1 cellular context compared by ENCODE assay signal in genomic region chr5:146049704-146050026, GRCh38.
TF ChIP-seq lines count a peak whose summit lies in the region.

No MANE protein-coding gene starts in this region.

TF ChIP-seq in SK-N-SH treated with all-trans-retinoic acid at 6 μM for 48 hours, 23 proteins besides CTCF, POLR2A, EP300 and RAD21:
- TF ChIP-seq, protein P1, sequence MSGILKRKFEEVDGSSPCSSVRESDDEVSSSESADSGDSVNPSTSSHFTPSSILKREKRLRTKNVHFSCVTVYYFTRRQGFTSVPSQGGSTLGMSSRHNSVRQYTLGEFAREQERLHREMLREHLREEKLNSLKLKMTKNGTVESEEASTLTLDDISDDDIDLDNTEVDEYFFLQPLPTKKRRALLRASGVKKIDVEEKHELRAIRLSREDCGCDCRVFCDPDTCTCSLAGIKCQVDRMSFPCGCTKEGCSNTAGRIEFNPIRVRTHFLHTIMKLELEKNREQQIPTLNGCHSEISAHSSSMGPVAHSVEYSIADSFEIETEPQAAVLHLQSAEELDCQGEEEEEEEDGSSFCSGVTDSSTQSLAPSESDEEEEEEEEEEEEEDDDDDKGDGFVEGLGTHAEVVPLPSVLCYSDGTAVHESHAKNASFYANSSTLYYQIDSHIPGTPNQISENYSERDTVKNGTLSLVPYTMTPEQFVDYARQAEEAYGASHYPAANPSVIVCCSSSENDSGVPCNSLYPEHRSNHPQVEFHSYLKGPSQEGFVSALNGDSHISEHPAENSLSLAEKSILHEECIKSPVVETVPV (CRISPR knock-in tag; IDR thresholded peaks at IDR 0.05): no peak
- no peak for TF ChIP-seq ZFP3 (CRISPR knock-in tag; IDR thresholded peaks at IDR 0.05)
- TF ChIP-seq ISL1 (CRISPR knock-in tag; IDR thresholded peaks at IDR 0.05): no peak
- TF ChIP-seq ZC3H10 (CRISPR knock-in tag; IDR thresholded peaks at IDR 0.05): no peak
- TF ChIP-seq TCF4 (CRISPR knock-in tag; IDR thresholded peaks at IDR 0.05; ENCODE audit: borderline replicate concordance): no peak
- no peak for TF ChIP-seq SNAI2 (CRISPR knock-in tag; IDR thresholded peaks at IDR 0.05)
- no peak for TF ChIP-seq GLIS3 (CRISPR knock-in tag; IDR thresholded peaks at IDR 0.05)
- no peak for TF ChIP-seq TOX (CRISPR knock-in tag; IDR thresholded peaks at IDR 0.05; ENCODE audit: borderline replicate concordance)
- TF ChIP-seq, protein P2, sequence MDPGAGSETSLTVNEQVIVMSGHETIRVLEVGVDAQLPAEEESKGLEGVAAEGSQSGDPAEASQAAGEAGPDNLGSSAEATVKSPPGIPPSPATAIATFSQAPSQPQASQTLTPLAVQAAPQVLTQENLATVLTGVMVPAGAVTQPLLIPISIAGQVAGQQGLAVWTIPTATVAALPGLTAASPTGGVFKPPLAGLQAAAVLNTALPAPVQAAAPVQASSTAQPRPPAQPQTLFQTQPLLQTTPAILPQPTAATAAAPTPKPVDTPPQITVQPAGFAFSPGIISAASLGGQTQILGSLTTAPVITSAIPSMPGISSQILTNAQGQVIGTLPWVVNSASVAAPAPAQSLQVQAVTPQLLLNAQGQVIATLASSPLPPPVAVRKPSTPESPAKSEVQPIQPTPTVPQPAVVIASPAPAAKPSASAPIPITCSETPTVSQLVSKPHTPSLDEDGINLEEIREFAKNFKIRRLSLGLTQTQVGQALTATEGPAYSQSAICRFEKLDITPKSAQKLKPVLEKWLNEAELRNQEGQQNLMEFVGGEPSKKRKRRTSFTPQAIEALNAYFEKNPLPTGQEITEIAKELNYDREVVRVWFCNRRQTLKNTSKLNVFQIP (CRISPR knock-in tag; IDR thresholded peaks at IDR 0.05; ENCODE audit: borderline replicate concordance, low read depth): no peak
- TF ChIP-seq ZNF70 (CRISPR knock-in tag; IDR thresholded peaks at IDR 0.05): no peak
- no peak for TF ChIP-seq ESRRG (CRISPR knock-in tag; IDR thresholded peaks at IDR 0.05)
- TF ChIP-seq TSHZ2 (CRISPR knock-in tag; IDR thresholded peaks at IDR 0.05): no peak
- no peak for TF ChIP-seq BACH2 (CRISPR knock-in tag; IDR thresholded peaks at IDR 0.05; ENCODE audit: borderline replicate concordance)
- TF ChIP-seq ZNF565 (CRISPR knock-in tag; conservative IDR thresholded peaks at IDR 0.05; ENCODE audit: low read depth): no peak
- TF ChIP-seq PPARA (CRISPR knock-in tag; IDR thresholded peaks at IDR 0.05; ENCODE audit: borderline replicate concordance): no peak
- no peak for TF ChIP-seq CSDC2 (CRISPR knock-in tag; IDR thresholded peaks at IDR 0.05)
- TF ChIP-seq ZFP30 (CRISPR knock-in tag; IDR thresholded peaks at IDR 0.05): no peak
- no peak for TF ChIP-seq RARB (CRISPR knock-in tag; IDR thresholded peaks at IDR 0.05)
